21 cellular contexts compared by ENCODE assay signal in genomic region chr4:78214078-78214477, GRCh38.
DNase-seq lines count a peak whose midpoint lies in the region; ATAC-seq, FAIRE-seq and TF ChIP-seq lines count a peak whose summit lies in the region.
"Had no signal": no experiment of that assay in that cellular context is flagged by ENCODE, and none has a peak within 500 bp of the region (broad histone marks: within the 10 kb centered on the region; RNA-seq: fewer than 3 reads in every experiment).

No MANE protein-coding gene starts in this region.

- H3K27ac ChIP-seq in astrocyte (ENCODE audit: low read depth, low read length): no peak overlapping the region

- DNase-seq in SK-N-DZ (ENCODE audit: low spot score) (peak; percentile 86), astrocyte (ENCODE audit: low read depth) (no peak), omental fat pad (ENCODE audit: low spot score) (no peak)
- no peak for DNase-seq in effector CD4-positive, alpha-beta T cell
- DNase-seq: ACHN; BE2C; C1 segment of cervical spinal cord; CD4-positive, CD25-positive, alpha-beta regulatory T cell; CD8-positive, alpha-beta memory T cell; COR-L47; DMS 273 treated with DMSO at 0.1 percent for 48 hours; DMS53; DND-41; EL; H9 had no signal

- H4K20me1 ChIP-seq in astrocyte (ENCODE audit: insufficient read depth, low read length): no peaks in the 10 kb centered on the region

- H3K9me3 ChIP-seq in astrocyte (ENCODE audit: insufficient read depth, low read depth, low read length): no peaks in the 10 kb centered on the region
- H3K9me3 ChIP-seq: BE2C had no signal

- no peaks in the 10 kb centered on the region for H3K27me3 Mint-ChIP-seq in astrocyte (ENCODE audit: low read depth, unreplicated experiment)
- H3K27me3 Mint-ChIP-seq: CD4-positive, CD25-positive, alpha-beta regulatory T cell; CD8-positive, alpha-beta memory T cell; IgD-negative memory B cell had no signal

- peak; percentile 31 for ATAC-seq in omental fat pad (ENCODE audit: low FRiP score)
- ATAC-seq in HG03139 (IDR thresholded peaks at IDR 0.05; ENCODE audit: unreplicated experiment): no peak
- ATAC-seq in HG03095 (IDR thresholded peaks at IDR 0.05; ENCODE audit: unreplicated experiment): no peak
- ATAC-seq: GM12878 had no signal

- no peak overlapping the region for H3K4me3 ChIP-seq in astrocyte (ENCODE audit: insufficient read depth, low read depth, low read length)
- H3K4me3 ChIP-seq: GM12878 had no signal

- no peak overlapping the region for H2AFZ ChIP-seq in astrocyte (ENCODE audit: low read depth, low read length)

- H3K79me2 ChIP-seq in astrocyte (ENCODE audit: insufficient read depth, low read length): no peaks in the 10 kb centered on the region

- H3K36me3 ChIP-seq in astrocyte (ENCODE audit: insufficient read depth, low read length): no peaks in the 10 kb centered on the region
- H3K36me3 ChIP-seq: BE2C had no signal

- no peaks in the 10 kb centered on the region for H3K36me3 Mint-ChIP-seq in astrocyte (ENCODE audit: low read depth, unreplicated experiment)
- H3K36me3 Mint-ChIP-seq: CD4-positive, CD25-positive, alpha-beta regulatory T cell; CD8-positive, alpha-beta memory T cell; IgD-negative memory B cell had no signal

- H3K4me1 Mint-ChIP-seq in astrocyte (ENCODE audit: low read depth, unreplicated experiment): no peaks in the 10 kb centered on the region
- H3K4me1 Mint-ChIP-seq: CD4-positive, CD25-positive, alpha-beta regulatory T cell; CD8-positive, alpha-beta memory T cell; IgD-negative memory B cell had no signal

- H3K9me3 Mint-ChIP-seq in astrocyte (ENCODE audit: unreplicated experiment): no peaks in the 10 kb centered on the region
- H3K9me3 Mint-ChIP-seq: H9, IgD-negative memory B cell had no signal

- FAIRE-seq in astrocyte (lab: Jason Lieb, UNC): peak; percentile 17
- FAIRE-seq: GM12878, H1, HTR-8/SVneo had no signal

- no peak overlapping the region for H3K4me2 ChIP-seq in astrocyte (ENCODE audit: low read length)

- H3K27ac Mint-ChIP-seq in astrocyte (ENCODE audit: unreplicated experiment): no peak overlapping the region
- H3K27ac Mint-ChIP-seq: CD4-positive, CD25-positive, alpha-beta regulatory T cell; H9; IgD-negative memory B cell had no signal

- no peak overlapping the region for H3K9ac ChIP-seq in astrocyte (ENCODE audit: low read length)

- TF ChIP-seq CTCF in astrocyte (IDR thresholded peaks at IDR 0.05; ENCODE audit: insufficient read depth, low read depth, low read length) (no peak), omental fat pad (IDR thresholded peaks at IDR 0.05) (no peak)

- H3K4me1 ChIP-seq in astrocyte (ENCODE audit: insufficient read depth, low read length): no peaks in the 10 kb centered on the region

- H3K27me3 ChIP-seq in astrocyte (ENCODE audit: insufficient read depth, low read length): no peaks in the 10 kb centered on the region
- H3K27me3 ChIP-seq: BE2C had no signal

- H3K4me3 Mint-ChIP-seq in astrocyte (ENCODE audit: unreplicated experiment): no peak overlapping the region
- H3K4me3 Mint-ChIP-seq: CD4-positive, CD25-positive, alpha-beta regulatory T cell; CD8-positive, alpha-beta memory T cell; H9; IgD-negative memory B cell had no signal
